ENCODE assay signal across 15 cellular contexts in genomic region chr17:51189162-51189561, GRCh38. TPM values are rescaled to one million over a fixed set of nuclear protein-coding genes. Genes with fewer than 3 reads are reported as not detected.
DNase-seq lines count a peak whose midpoint lies in the region; ATAC-seq and TF ChIP-seq lines count a peak whose summit lies in the region.
"Had no signal": no experiment of that assay in that cellular context is flagged by ENCODE, and none has a peak within 500 bp of the region (broad histone marks: within the 10 kb centered on the region; RNA-seq: fewer than 3 reads in every experiment).

No MANE protein-coding gene starts in this region.

- no peaks in the 10 kb centered on the region for H3K9me3 Mint-ChIP-seq in CD8-positive, alpha-beta T cell
- H3K9me3 Mint-ChIP-seq in stimulated activated effector memory CD8-positive, alpha-beta T cell treated with anti-CD3 and anti-CD28 coated beads, Interleukin-12 subunit alpha, Interleukin-12 subunit beta, amount 100 ng/mL, for 72 hours, result no peaks in the 10 kb centered on the region
- H3K9me3 Mint-ChIP-seq: CD14-positive monocyte; CD8-positive, alpha-beta memory T cell; HFFc6 had no signal

- intact Hi-C loops in CD8-positive, alpha-beta T cell (cut with DNase I, micrococcal nuclease), result no loop called here

- ATAC-seq in CD8-positive, alpha-beta T cell, result no peak
- ATAC-seq in stimulated activated effector memory CD8-positive, alpha-beta T cell treated with anti-CD3 and anti-CD28 coated beads, Interleukin-12 subunit alpha, Interleukin-12 subunit beta, amount 100 ng/mL, for 72 hours, result no peak
- ATAC-seq: A549 had no signal

- H3K9me3 ChIP-seq in CD8-positive, alpha-beta T cell (ENCODE audit: low read length), result no peaks in the 10 kb centered on the region
- no peaks in the 10 kb centered on the region for H3K9me3 ChIP-seq in liver (ENCODE audit: control insufficient read depth in 4 of 4, low read length in 3 of 4)
- H3K9me3 ChIP-seq: A549, Caco-2, HAP-1 had no signal

- H3K27me3 ChIP-seq in ACC112 (ENCODE audit: insufficient read depth, low read length) (no peaks in the 10 kb centered on the region), liver (ENCODE audit: control insufficient read depth in 4 of 4, insufficient read depth in 4 of 4, low read length in 3 of 4) (no peaks in the 10 kb centered on the region)
- no peaks in the 10 kb centered on the region for H3K27me3 ChIP-seq in CD8-positive, alpha-beta T cell (ENCODE audit: insufficient read depth, low read length)

- no peak for TF ChIP-seq RAD21 in liver (IDR thresholded peaks at IDR 0.05)

- peak overlapping the region; percentile 45; the same call in 1 of the 2 replicates for H3K27ac ChIP-seq in ACC112 (ENCODE audit: low read depth, low read length)
- no peak overlapping the region for H3K27ac ChIP-seq in CD8-positive, alpha-beta T cell (ENCODE audit: low read depth, low read length)
- peak overlapping the region; percentile 28 to 32 for H3K27ac ChIP-seq in liver (ENCODE audit: low read depth in 1 of 2, low read length in 2 of 2)
- H3K27ac ChIP-seq: A549, HL-60 had no signal

- H3K4me1 ChIP-seq in ACC112 (ENCODE audit: control insufficient read depth, insufficient read depth, low read length, unreplicated experiment) (no peaks in the 10 kb centered on the region), liver (ENCODE audit: control insufficient read depth in 4 of 4, insufficient read depth in 4 of 4, low read length in 3 of 4) (peaks cover 0 to 1% (median 0%) of the 10 kb centered on the region in 4 donors)
- H3K4me1 ChIP-seq in CD8-positive, alpha-beta T cell (ENCODE audit: insufficient read depth, low read length), result no peaks in the 10 kb centered on the region
- H3K4me1 ChIP-seq: A549, Caco-2, HAP-1 had no signal

- H3K27ac Mint-ChIP-seq in CD8-positive, alpha-beta T cell, result peak overlapping the region; percentile 4
- H3K27ac Mint-ChIP-seq in stimulated activated effector memory CD8-positive, alpha-beta T cell treated with anti-CD3 and anti-CD28 coated beads, Interleukin-12 subunit alpha, Interleukin-12 subunit beta, amount 100 ng/mL, for 72 hours, result peak overlapping the region; percentile 37
- H3K27ac Mint-ChIP-seq: HFFc6 had no signal

- POLR2A ChIA-PET in CD8-positive, alpha-beta T cell (lab: Charles Lee), result no interaction called here

- H3K36me3 ChIP-seq in ACC112 (ENCODE audit: insufficient read depth, low read length), result peaks cover 12% of the 10 kb centered on the region
- H3K36me3 ChIP-seq in CD8-positive, alpha-beta T cell (ENCODE audit: insufficient read depth, low read length), result peaks cover 31% of the 10 kb centered on the region
- peaks cover 4 to 45% (median 29%) of the 10 kb centered on the region in 4 donors for H3K36me3 ChIP-seq in liver (ENCODE audit: control insufficient read depth in 4 of 4, insufficient read depth in 3 of 4, low read depth in 1 of 4, low read length in 3 of 4)

- no peak for TF ChIP-seq CTCF in CD8-positive, alpha-beta T cell (IDR thresholded peaks at IDR 0.05)
- TF ChIP-seq CTCF in liver (IDR thresholded peaks at IDR 0.05; ENCODE audit: low read depth, low read length, missing input control), result no peak

- H3K36me3 Mint-ChIP-seq in CD8-positive, alpha-beta T cell, result peaks cover 78% of the 10 kb centered on the region
- H3K36me3 Mint-ChIP-seq in stimulated activated effector memory CD8-positive, alpha-beta T cell treated with anti-CD3 and anti-CD28 coated beads, Interleukin-12 subunit alpha, Interleukin-12 subunit beta, amount 100 ng/mL, for 72 hours, result peaks cover 93% of the 10 kb centered on the region

- no peaks in the 10 kb centered on the region for H3K4me1 Mint-ChIP-seq in CD8-positive, alpha-beta T cell (ENCODE audit: low read depth)
- no peaks in the 10 kb centered on the region for H3K4me1 Mint-ChIP-seq in stimulated activated effector memory CD8-positive, alpha-beta T cell treated with anti-CD3 and anti-CD28 coated beads, Interleukin-12 subunit alpha, Interleukin-12 subunit beta, amount 100 ng/mL, for 72 hours
- H3K4me1 Mint-ChIP-seq: CD14-positive monocyte had no signal

- H3K9ac ChIP-seq in liver (ENCODE audit: low read depth in 1 of 2, low read length in 2 of 2), result no peak overlapping the region

- no peak overlapping the region for H3K4me3 Mint-ChIP-seq in CD8-positive, alpha-beta T cell
- H3K4me3 Mint-ChIP-seq in stimulated activated effector memory CD8-positive, alpha-beta T cell treated with anti-CD3 and anti-CD28 coated beads, Interleukin-12 subunit alpha, Interleukin-12 subunit beta, amount 100 ng/mL, for 72 hours, result no peak overlapping the region
- H3K4me3 Mint-ChIP-seq: CD14-positive monocyte; CD8-positive, alpha-beta memory T cell; HFFc6 had no signal

- no peak for DNase-seq in CD8-positive, alpha-beta T cell
- no peak for DNase-seq in stimulated activated effector memory CD8-positive, alpha-beta T cell treated with anti-CD3 and anti-CD28 coated beads, Interleukin-12 subunit alpha, Interleukin-12 subunit beta, amount 100 ng/mL, for 72 hours (ENCODE audit: low spot score in 2 of 2)
- no peak for DNase-seq in central memory CD4-positive, alpha-beta T cell
- DNase-seq in activated T-cell treated with anti-CD3 and anti-CD28 coated beads, Interleukin-2, amount 50 U/mL, for 48 hours, result no peak
- DNase-seq: Caco-2; CD8-positive, alpha-beta memory T cell; DND-41; GDM1; HFFc6 had no signal

- no peaks in the 10 kb centered on the region for H3K27me3 Mint-ChIP-seq in CD8-positive, alpha-beta T cell (ENCODE audit: low read depth)
- H3K27me3 Mint-ChIP-seq: CD8-positive, alpha-beta memory T cell had no signal

- H2AFZ ChIP-seq in ACC112 (ENCODE audit: low read length, unreplicated experiment), result no peak overlapping the region

- CTCF ChIA-PET in CD8-positive, alpha-beta T cell (lab: Charles Lee), result no interaction called here

- no peak overlapping the region for H3K4me3 ChIP-seq in ACC112 (ENCODE audit: low read depth, low read length)
- H3K4me3 ChIP-seq in CD8-positive, alpha-beta T cell (ENCODE audit: low read depth, low read length), result no peak overlapping the region
- H3K4me3 ChIP-seq in liver (ENCODE audit: low read depth in 1 of 3, low read length in 3 of 3), result no peak overlapping the region
- H3K4me3 ChIP-seq: A549, HAP-1 had no signal

- H3K79me2 ChIP-seq in ACC112 (ENCODE audit: control insufficient read depth, insufficient read depth, low read length, unreplicated experiment), result no peaks in the 10 kb centered on the region

TF ChIP-seq in liver, 16 proteins besides CTCF, POLR2A, EP300 and RAD21:
- TF ChIP-seq SP1 (IDR thresholded peaks at IDR 0.05), result no peak
- TF ChIP-seq HNF4A (conservative IDR thresholded peaks at IDR 0.05), result peak in 1 of 2 donors; percentile 38

RNA-seq across cellular contexts. Expression of gene NME2, which starts 23.0 kb away (rescaled TPM):
- total RNA-seq in CD8-positive, alpha-beta T cell, result 100 to 1,000 TPM; 165 to 168 TPM
- total RNA-seq in liver, result 100 to 1,000 TPM; 170 to 182 TPM
- 100 to 1,000 TPM; 202 to 310 TPM for polyA plus RNA-seq in liver

RNA-seq across cellular contexts. Expression of gene NME1, which starts 35.8 kb away (rescaled TPM):
- 10 to 100 TPM; 11.3 to 12.1 TPM for total RNA-seq in CD8-positive, alpha-beta T cell
- total RNA-seq in liver, result 10 to 100 TPM; 26.7 to 30.9 TPM
- 10 to 100 TPM; 83.8 to 97.3 TPM for polyA plus RNA-seq in liver
